8 cellular contexts compared by ENCODE assay signal in genomic region chr13:45340422-45341033, GRCh38. TPM values are rescaled to one million over a fixed set of nuclear protein-coding genes. Genes with fewer than 3 reads are reported as not detected.
DNase-seq lines count a peak whose midpoint lies in the region; ATAC-seq, FAIRE-seq and TF ChIP-seq lines count a peak whose summit lies in the region.

No MANE protein-coding gene starts in this region.

- H3K9ac ChIP-seq in HepG2 (ENCODE audit: insufficient read depth, low read depth, low read length): peak overlapping the region; percentile 99

- peak; percentile 35 for TF ChIP-seq CTCF in AG09319 (IDR thresholded peaks at IDR 0.05; ENCODE audit: low read depth, low read length)
- TF ChIP-seq CTCF in HepG2 (CRISPR knock-in tag; IDR thresholded peaks at IDR 0.05): peak; percentile 42

- 0 out of 4 replicates have a peak, but pooled peaks of 1 of the 2 experiments have one; percentile 24 for TF ChIP-seq EP300 in HepG2 (IDR thresholded peaks at IDR 0.05; ENCODE audit: low read depth in 2 of 2, low read length in 2 of 2)
- TF ChIP-seq EP300 in HepG2 (CRISPR knock-in tag; IDR thresholded peaks at IDR 0.05; ENCODE audit: borderline replicate concordance): no peak

- peaks cover 56% of the 10 kb centered on the region for H3K4me1 ChIP-seq in HepG2 (ENCODE audit: insufficient read depth, low read length)

- H3K79me2 ChIP-seq in HepG2 (ENCODE audit: insufficient read depth, low read length): peaks cover 52% of the 10 kb centered on the region

- H3K9me3 ChIP-seq in HepG2 (ENCODE audit: low read length): no peaks in the 10 kb centered on the region

- intact Hi-C loops in HepG2 (cut with micrococcal nuclease; ENCODE audit: unreplicated experiment): no loop called here

- peak overlapping the region; percentile 93 for H3K4me2 ChIP-seq in HepG2 (ENCODE audit: low read depth, low read length)

- peak overlapping the region; percentile 98 for H3K27ac ChIP-seq in HepG2 (ENCODE audit: extremely low read length, insufficient read depth, low read length)

- peak overlapping the region; percentile 92 to 99 (median 95) for H3K4me3 ChIP-seq in HepG2 (replicated peaks in 1 of 3; ENCODE audit: insufficient read depth in 1 of 3, low read depth in 2 of 3, low read length in 3 of 3)

- H3K27me3 ChIP-seq in HepG2 (ENCODE audit: control insufficient read depth in 1 of 2, insufficient read depth in 2 of 2, low read length in 2 of 2): no peaks in the 10 kb centered on the region; a peak in 1 of 5 replicates

- peaks cover 51% of the 10 kb centered on the region for H4K20me1 ChIP-seq in HepG2 (ENCODE audit: insufficient read depth, low read length)

- no peak for FAIRE-seq in HepG2 (lab: Jason Lieb, UNC)

- no peak; a peak in 2 of 4 replicates for TF ChIP-seq POLR2A in HepG2 (IDR thresholded peaks at IDR 0.05; ENCODE audit: insufficient read depth in 1 of 2, low read depth in 2 of 2, low read length in 2 of 2)

- WGBS in HepG2 (ENCODE audit: low lambda C conversion rate): 3% methylated on average over 11 of the region's 64 CpGs

- POLR2A ChIA-PET in HepG2 (lab: Yijun Ruan, JAX): interaction anchor here (0.6 to 3.7 kb wide), 16 partner anchors 9 to 263 kb away, joined by 3 to 73 read pairs (median 11); partner anchors contain the start of genes COG3 and SLC25A30

- H3K36me3 ChIP-seq in HepG2 (replicated peaks in 1 of 2; ENCODE audit: control insufficient read depth in 1 of 2, insufficient read depth in 2 of 2, low read length in 2 of 2): peaks cover 17 to 52% of the 10 kb centered on the region in 2 experiments

- in situ Hi-C loops in HepG2 (cut with HindIII; ENCODE audit: extremely low pct_ligation_motif_present, low pct_unique_long_range_greater_than_20kb): no loop called here

- TF ChIP-seq RAD21 in HepG2 (CRISPR knock-in tag; IDR thresholded peaks at IDR 0.05): no peak

- no peak overlapping the region for H2AFZ ChIP-seq in HepG2 (ENCODE audit: low read length)

- ATAC-seq in GM18868 (IDR thresholded peaks at IDR 0.05; ENCODE audit: unreplicated experiment) (peak; percentile 37), HG03135 (IDR thresholded peaks at IDR 0.05; ENCODE audit: unreplicated experiment) (peak; percentile 51), HepG2 (peak; percentile 53)

- CTCF ChIA-PET in HepG2 (lab: Yijun Ruan, JAX; ENCODE audit: low intra/inter-chr PET ratio, low total read pairs): no interaction called here

- DNase-seq in AG09319 (ENCODE audit: extremely low read depth, low read depth): peak; percentile 89
- DNase-seq in NCI-H460 (ENCODE audit: extremely low read depth, low read depth): peak; percentile 82
- DNase-seq in activated CD4-positive, alpha-beta T cell treated with anti-CD3 and anti-CD28 coated beads, Interleukin-2, amount 50 U/mL, for 4 hours: peak; percentile 80 to 85
- DNase-seq in dedifferentiated amniotic fluid mesenchymal stem cell (ENCODE audit: extremely low spot score): peak; percentile 93
- peak; percentile 77 for DNase-seq in HepG2 (ENCODE audit: low spot score)
- peak; percentile 82 for DNase-seq in stimulated activated CD4-positive, alpha-beta T cell treated with anti-CD3 and anti-CD28 coated beads, Interleukin-2, amount 100 ng/mL, for 4 hours (ENCODE audit: low read depth)

- TSS peak; percentile 53 for BruUV-seq in HepG2 (replicated peaks; lab: Mats Ljungman, UMichigan)

TF ChIP-seq in HepG2, 621 proteins besides CTCF, POLR2A, EP300 and RAD21 (continues in another document):
- TF ChIP-seq XRCC5 (optimal IDR thresholded peaks at IDR 0.05; ENCODE audit: low read length): peak; percentile 83
- TF ChIP-seq PAXIP1 (CRISPR knock-in tag; conservative IDR thresholded peaks at IDR 0.05): peak; percentile 31; the same call in 1 of the 2 replicates
- TF ChIP-seq REPIN1 (CRISPR knock-in tag; IDR thresholded peaks at IDR 0.05; ENCODE audit: borderline replicate concordance, low read depth): no peak
- no peak for TF ChIP-seq FOXM1 (CRISPR knock-in tag; IDR thresholded peaks at IDR 0.05)
- peak; percentile 39; the same call in 1 of the 2 replicates for TF ChIP-seq ZNF543 (CRISPR knock-in tag; IDR thresholded peaks at IDR 0.05)
- no peak for TF ChIP-seq YEATS2 (CRISPR knock-in tag; IDR thresholded peaks at IDR 0.05; ENCODE audit: borderline replicate concordance)
- no peak for TF ChIP-seq ATF4 (CRISPR knock-in tag; IDR thresholded peaks at IDR 0.05)
- 0 out of 2 replicates have a peak, but pooled peaks have one; percentile 27 for TF ChIP-seq MLX (CRISPR knock-in tag; IDR thresholded peaks at IDR 0.05)
- no peak; the same call in 1 of the 2 replicates for TF ChIP-seq KMT2A (CRISPR knock-in tag; IDR thresholded peaks at IDR 0.05)
- TF ChIP-seq RXRA (CRISPR knock-in tag; IDR thresholded peaks at IDR 0.05): no peak; the same call in 1 of the 2 replicates
- TF ChIP-seq E2F1 (CRISPR knock-in tag; IDR thresholded peaks at IDR 0.05): no peak; the same call in 1 of the 2 replicates

RNA-seq across cellular contexts. Expression of gene TPT1, which starts 0.5 kb away (rescaled TPM):
- total RNA-seq in NCI-H460 (2014; rRNA removed; shearing (Covaris generic)): 3,373 and 3,747 TPM in 2 replicates
- polyA plus RNA-seq in NCI-H460 (2014; cell fraction: nucleus; rRNA removed): 1,963 and 2,051 TPM in 2 replicates
- 2,953 and 3,643 TPM in 2 replicates for total RNA-seq in HepG2 (2016; rRNA removed; fragmentation: Illumina TruSeq; extraction: Trizol)
- total RNA-seq in HepG2 (2016; cell fraction: cytosol; rRNA removed; fragmentation: Illumina TruSeq; extraction: Trizol; ENCODE audit: low read depth): 5,303 and 6,664 TPM in 2 replicates
- total RNA-seq in HepG2 (2016; cell fraction: insoluble cytoplasmic fraction; rRNA removed; fragmentation: Illumina TruSeq; extraction: Trizol): 2,970 and 3,542 TPM in 2 replicates
- 9,739 and 11,902 TPM in 2 replicates for total RNA-seq in HepG2 (2016; cell fraction: membrane; rRNA removed; fragmentation: Illumina TruSeq; extraction: Trizol)
- total RNA-seq in HepG2 (2016; cell fraction: nucleus; rRNA removed; fragmentation: Illumina TruSeq; extraction: Trizol): 1,024 and 1,100 TPM in 2 replicates
- polyA plus RNA-seq in HepG2 (2011; rRNA removed): 3,043 and 3,594 TPM in 2 replicates
- 2,836 and 4,004 TPM in 2 replicates for polyA plus RNA-seq in HepG2 (2011; cell fraction: cytosol; rRNA removed)
- polyA plus RNA-seq in HepG2 (2011; cell fraction: nucleus; rRNA removed): 570 and 845 TPM in 2 replicates
- polyA plus RNA-seq in HepG2 (2012): 5,337 and 5,704 TPM in 2 replicates
- 11,602 and 12,956 TPM in 2 replicates for polyA plus RNA-seq in HepG2 (2016; cell fraction: cytosol; fragmentation: Illumina TruSeq; extraction: Trizol; ENCODE audit: low read depth)
- polyA plus RNA-seq in HepG2 (2016; cell fraction: insoluble cytoplasmic fraction; fragmentation: Illumina TruSeq; extraction: Trizol; ENCODE audit: low read depth): 5,783 and 5,848 TPM in 2 replicates
- polyA plus RNA-seq in HepG2 (2016; cell fraction: membrane; fragmentation: Illumina TruSeq; extraction: Trizol; ENCODE audit: low read depth): 16,998 and 18,264 TPM in 2 replicates
- polyA plus RNA-seq in HepG2 (2016; cell fraction: nucleus; fragmentation: Illumina TruSeq; extraction: Trizol; ENCODE audit: insufficient read depth, low read depth): 2,722 and 2,790 TPM in 2 replicates
- polyA minus RNA-seq in HepG2 (2011; rRNA and poly(A)+ RNA removed; ENCODE audit: low replicate concordance): 500 and 577 TPM in 2 replicates
- polyA minus RNA-seq in HepG2 (2011; cell fraction: cytosol; rRNA and poly(A)+ RNA removed): 1,023 and 1,248 TPM in 2 replicates
- 474 and 559 TPM in 2 replicates for polyA minus RNA-seq in HepG2 (2011; cell fraction: nucleus; rRNA and poly(A)+ RNA removed)

Comparison
In these comparisons a context has a peak if more than half of its experiments do, and no peak if none do; other contexts are left out.
1. Peak in every context shown above with its lines: DNase-seq, ATAC-seq, H3K4me3 ChIP-seq and H3K27ac ChIP-seq.